1 cellular context compared by ENCODE assay signal in the genomic region with DNA sequence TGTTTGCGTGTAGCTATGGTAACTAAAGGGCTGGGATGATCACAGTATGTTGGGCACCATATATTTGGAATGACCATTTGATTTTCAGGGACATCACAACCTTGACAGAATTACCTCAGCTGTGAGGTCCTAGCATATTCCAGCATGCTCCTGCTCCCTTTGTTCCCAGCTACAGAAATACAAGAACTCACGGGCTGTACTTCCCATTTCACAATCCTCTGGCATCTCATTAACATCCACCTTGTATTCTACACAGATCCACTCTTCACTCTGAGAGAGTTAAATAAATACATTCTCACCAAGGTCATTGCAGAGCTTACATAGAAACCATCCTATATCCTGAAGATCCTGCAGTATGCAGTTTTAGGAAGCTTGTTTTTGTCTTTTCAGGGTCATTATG.
TF ChIP-seq lines count a peak whose summit lies in the region.

No MANE protein-coding gene starts in this region.

TF ChIP-seq in GM23338, 12 proteins besides CTCF, POLR2A, EP300 and RAD21 (continued from another document):
- TF ChIP-seq, protein P1, sequence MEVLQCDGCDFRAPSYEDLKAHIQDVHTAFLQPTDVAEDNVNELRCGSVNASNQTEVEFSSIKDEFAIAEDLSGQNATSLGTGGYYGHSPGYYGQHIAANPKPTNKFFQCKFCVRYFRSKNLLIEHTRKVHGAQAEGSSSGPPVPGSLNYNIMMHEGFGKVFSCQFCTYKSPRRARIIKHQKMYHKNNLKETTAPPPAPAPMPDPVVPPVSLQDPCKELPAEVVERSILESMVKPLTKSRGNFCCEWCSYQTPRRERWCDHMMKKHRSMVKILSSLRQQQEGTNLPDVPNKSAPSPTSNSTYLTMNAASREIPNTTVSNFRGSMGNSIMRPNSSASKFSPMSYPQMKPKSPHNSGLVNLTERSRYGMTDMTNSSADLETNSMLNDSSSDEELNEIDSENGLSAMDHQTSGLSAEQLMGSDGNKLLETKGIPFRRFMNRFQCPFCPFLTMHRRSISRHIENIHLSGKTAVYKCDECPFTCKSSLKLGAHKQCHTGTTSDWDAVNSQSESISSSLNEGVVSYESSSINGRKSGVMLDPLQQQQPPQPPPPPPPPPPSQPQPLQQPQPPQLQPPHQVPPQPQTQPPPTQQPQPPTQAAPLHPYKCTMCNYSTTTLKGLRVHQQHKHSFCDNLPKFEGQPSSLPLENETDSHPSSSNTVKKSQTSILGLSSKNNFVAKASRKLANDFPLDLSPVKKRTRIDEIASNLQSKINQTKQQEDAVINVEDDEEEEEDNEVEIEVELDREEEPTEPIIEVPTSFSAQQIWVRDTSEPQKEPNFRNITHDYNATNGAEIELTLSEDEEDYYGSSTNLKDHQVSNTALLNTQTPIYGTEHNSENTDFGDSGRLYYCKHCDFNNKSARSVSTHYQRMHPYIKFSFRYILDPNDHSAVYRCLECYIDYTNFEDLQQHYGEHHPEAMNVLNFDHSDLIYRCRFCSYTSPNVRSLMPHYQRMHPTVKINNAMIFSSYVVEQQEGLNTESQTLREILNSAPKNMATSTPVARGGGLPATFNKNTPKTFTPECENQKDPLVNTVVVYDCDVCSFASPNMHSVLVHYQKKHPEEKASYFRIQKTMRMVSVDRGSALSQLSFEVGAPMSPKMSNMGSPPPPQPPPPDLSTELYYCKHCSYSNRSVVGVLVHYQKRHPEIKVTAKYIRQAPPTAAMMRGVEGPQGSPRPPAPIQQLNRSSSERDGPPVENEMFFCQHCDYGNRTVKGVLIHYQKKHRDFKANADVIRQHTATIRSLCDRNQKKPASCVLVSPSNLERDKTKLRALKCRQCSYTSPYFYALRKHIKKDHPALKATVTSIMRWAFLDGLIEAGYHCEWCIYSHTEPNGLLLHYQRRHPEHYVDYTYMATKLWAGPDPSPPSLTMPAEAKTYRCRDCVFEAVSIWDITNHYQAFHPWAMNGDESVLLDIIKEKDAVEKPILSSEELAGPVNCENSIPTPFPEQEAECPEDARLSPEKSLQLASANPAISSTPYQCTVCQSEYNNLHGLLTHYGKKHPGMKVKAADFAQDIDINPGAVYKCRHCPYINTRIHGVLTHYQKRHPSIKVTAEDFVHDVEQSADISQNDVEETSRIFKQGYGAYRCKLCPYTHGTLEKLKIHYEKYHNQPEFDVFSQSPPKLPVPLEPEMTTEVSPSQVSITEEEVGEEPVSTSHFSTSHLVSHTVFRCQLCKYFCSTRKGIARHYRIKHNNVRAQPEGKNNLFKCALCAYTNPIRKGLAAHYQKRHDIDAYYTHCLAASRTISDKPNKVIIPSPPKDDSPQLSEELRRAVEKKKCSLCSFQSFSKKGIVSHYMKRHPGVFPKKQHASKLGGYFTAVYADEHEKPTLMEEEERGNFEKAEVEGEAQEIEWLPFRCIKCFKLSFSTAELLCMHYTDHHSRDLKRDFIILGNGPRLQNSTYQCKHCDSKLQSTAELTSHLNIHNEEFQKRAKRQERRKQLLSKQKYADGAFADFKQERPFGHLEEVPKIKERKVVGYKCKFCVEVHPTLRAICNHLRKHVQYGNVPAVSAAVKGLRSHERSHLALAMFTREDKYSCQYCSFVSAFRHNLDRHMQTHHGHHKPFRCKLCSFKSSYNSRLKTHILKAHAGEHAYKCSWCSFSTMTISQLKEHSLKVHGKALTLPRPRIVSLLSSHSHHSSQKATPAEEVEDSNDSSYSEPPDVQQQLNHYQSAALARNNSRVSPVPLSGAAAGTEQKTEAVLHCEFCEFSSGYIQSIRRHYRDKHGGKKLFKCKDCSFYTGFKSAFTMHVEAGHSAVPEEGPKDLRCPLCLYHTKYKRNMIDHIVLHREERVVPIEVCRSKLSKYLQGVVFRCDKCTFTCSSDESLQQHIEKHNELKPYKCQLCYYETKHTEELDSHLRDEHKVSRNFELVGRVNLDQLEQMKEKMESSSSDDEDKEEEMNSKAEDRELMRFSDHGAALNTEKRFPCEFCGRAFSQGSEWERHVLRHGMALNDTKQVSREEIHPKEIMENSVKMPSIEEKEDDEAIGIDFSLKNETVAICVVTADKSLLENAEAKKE (CRISPR knock-in tag; IDR thresholded peaks at IDR 0.05) = no peak
